1 cellular context compared by ENCODE assay signal in the genomic region with DNA sequence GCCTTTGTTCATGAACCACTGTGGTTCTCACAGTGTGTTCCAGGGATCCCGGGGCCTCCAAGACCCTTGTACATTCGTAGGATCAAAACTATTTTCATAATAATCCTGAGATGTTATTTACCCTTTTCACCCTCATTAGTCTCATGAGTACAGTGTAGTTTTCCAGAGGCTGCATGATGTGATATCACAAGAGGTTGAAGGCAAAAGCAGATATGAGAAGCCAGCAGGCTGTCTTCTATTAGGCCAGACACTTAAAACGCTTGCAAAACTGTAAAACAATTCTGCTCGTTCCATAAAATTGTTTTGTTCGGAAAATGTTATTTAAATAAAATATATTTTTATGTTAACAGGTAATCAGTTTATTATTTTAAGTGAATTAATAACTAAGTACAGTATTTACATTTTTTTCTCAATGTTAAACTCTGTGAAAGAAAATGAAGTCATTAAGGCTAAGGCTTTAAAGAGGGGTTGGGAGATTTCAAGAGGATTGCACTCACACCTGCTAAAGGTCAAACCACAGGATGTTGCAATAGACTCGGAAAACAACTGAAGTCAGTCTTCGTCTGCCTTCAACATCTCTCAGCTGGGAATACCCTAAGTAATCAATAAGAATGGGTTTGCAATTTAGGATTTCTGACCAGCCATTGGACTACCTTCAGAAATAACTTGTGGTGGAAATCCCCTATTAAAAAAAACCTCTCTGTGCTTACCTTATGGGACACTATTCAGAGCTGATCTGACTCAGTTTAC.
TF ChIP-seq lines count a peak whose summit lies in the region.

No MANE protein-coding gene starts in this region.

TF ChIP-seq in GM12878, 131 proteins besides CTCF, POLR2A, EP300 and RAD21 (continued from another document):
- no peak for TF ChIP-seq CUX1 (IDR thresholded peaks at IDR 0.05; ENCODE audit: insufficient replicate concordance, low read depth, low read length)
- no peak for TF ChIP-seq NRF1 (conservative IDR thresholded peaks at IDR 0.05; ENCODE audit: low read depth, low read length)
- TF ChIP-seq SP1 (IDR thresholded peaks at IDR 0.05; ENCODE audit: low read depth, low read length): no peak
